In the genomic region with DNA sequence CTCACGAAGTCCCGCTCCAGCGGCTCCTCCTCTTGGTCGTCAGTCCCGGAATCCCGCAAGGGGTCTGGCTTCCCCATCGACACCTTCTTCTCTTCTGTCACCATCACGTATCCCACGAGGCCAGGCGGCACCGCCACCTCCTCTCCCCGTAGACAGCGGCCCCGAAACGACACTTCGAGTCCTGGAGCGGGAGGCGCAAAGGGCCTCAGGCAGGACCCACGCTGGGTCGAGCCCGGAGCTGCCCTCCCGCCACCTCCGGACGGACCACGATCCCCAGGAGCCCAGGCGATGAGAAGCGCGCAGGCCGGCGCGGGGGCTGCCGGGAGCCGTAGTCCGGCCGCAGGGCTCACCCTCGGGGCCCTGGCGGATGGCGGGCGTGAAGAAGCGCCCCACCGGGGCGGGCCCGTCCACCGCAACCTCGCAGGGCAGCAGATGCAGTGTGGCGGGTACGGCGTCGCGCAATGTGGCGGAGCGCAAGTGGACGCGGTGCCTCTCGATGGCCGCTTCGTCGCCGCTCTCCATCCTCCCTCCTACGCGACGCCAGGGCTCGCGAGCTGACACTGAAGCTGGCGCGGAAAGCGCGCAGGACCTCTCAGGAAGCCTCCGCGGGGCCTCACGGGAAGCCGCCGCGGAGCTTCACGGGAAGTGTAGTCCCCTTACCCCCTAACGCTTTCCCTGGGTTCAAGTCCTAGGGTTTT, we compare ENCODE assay signal across 1 cellular context.
TF ChIP-seq lines count a peak whose summit lies in the region.

A gene (minus strand): TSS at position 562 of the 698 bp plus-strand sequence. CDS start 40 bp downstream, at position 522.

TF ChIP-seq in K562, 482 proteins besides CTCF, POLR2A, EP300 and RAD21 (continued from another document and continues in another):
- TF ChIP-seq, protein P1, sequence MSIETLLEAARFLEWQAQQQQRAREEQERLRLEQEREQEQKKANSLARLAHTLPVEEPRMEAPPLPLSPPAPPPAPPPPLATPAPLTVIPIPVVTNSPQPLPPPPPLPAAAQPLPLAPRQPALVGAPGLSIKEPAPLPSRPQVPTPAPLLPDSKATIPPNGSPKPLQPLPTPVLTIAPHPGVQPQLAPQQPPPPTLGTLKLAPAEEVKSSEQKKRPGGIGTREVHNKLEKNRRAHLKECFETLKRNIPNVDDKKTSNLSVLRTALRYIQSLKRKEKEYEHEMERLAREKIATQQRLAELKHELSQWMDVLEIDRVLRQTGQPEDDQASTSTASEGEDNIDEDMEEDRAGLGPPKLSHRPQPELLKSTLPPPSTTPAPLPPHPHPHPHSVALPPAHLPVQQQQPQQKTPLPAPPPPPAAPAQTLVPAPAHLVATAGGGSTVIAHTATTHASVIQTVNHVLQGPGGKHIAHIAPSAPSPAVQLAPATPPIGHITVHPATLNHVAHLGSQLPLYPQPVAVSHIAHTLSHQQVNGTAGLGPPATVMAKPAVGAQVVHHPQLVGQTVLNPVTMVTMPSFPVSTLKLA (conservative IDR thresholded peaks at IDR 0.05), result peak; percentile 64 to 86
- TF ChIP-seq, protein P2, sequence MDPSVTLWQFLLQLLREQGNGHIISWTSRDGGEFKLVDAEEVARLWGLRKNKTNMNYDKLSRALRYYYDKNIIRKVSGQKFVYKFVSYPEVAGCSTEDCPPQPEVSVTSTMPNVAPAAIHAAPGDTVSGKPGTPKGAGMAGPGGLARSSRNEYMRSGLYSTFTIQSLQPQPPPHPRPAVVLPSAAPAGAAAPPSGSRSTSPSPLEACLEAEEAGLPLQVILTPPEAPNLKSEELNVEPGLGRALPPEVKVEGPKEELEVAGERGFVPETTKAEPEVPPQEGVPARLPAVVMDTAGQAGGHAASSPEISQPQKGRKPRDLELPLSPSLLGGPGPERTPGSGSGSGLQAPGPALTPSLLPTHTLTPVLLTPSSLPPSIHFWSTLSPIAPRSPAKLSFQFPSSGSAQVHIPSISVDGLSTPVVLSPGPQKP (CRISPR knock-in tag; IDR thresholded peaks at IDR 0.05), result no peak
- peak; percentile 78 for TF ChIP-seq EGR1 (conservative IDR thresholded peaks at IDR 0.05)
- TF ChIP-seq KLF1 (tag; IDR thresholded peaks at IDR 0.05), result peak; percentile 45; the same call in 1 of the 2 replicates
- TF ChIP-seq ESRRA (IDR thresholded peaks at IDR 0.05; ENCODE audit: borderline replicate concordance, low read depth), result peak; percentile 67; the same call in 1 of the 2 replicates
- TF ChIP-seq, protein P3, sequence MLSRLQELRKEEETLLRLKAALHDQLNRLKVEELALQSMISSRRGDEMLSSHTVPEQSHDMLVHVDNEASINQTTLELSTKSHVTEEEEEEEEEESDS (CRISPR knock-in tag; IDR thresholded peaks at IDR 0.05), result no peak
- TF ChIP-seq, protein P4, sequence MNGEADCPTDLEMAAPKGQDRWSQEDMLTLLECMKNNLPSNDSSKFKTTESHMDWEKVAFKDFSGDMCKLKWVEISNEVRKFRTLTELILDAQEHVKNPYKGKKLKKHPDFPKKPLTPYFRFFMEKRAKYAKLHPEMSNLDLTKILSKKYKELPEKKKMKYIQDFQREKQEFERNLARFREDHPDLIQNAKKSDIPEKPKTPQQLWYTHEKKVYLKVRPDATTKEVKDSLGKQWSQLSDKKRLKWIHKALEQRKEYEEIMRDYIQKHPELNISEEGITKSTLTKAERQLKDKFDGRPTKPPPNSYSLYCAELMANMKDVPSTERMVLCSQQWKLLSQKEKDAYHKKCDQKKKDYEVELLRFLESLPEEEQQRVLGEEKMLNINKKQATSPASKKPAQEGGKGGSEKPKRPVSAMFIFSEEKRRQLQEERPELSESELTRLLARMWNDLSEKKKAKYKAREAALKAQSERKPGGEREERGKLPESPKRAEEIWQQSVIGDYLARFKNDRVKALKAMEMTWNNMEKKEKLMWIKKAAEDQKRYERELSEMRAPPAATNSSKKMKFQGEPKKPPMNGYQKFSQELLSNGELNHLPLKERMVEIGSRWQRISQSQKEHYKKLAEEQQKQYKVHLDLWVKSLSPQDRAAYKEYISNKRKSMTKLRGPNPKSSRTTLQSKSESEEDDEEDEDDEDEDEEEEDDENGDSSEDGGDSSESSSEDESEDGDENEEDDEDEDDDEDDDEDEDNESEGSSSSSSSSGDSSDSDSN (IDR thresholded peaks at IDR 0.05; ENCODE audit: borderline replicate concordance in 1 of 2, low read depth in 2 of 2, low read length in 2 of 2), result no peak; a peak in 1 of 4 replicates
- peak; percentile 61 for TF ChIP-seq PML (IDR thresholded peaks at IDR 0.05; ENCODE audit: low read length)
- TF ChIP-seq ZNF121 (CRISPR knock-in tag; conservative IDR thresholded peaks at IDR 0.05), result no peak
- TF ChIP-seq, protein P5, sequence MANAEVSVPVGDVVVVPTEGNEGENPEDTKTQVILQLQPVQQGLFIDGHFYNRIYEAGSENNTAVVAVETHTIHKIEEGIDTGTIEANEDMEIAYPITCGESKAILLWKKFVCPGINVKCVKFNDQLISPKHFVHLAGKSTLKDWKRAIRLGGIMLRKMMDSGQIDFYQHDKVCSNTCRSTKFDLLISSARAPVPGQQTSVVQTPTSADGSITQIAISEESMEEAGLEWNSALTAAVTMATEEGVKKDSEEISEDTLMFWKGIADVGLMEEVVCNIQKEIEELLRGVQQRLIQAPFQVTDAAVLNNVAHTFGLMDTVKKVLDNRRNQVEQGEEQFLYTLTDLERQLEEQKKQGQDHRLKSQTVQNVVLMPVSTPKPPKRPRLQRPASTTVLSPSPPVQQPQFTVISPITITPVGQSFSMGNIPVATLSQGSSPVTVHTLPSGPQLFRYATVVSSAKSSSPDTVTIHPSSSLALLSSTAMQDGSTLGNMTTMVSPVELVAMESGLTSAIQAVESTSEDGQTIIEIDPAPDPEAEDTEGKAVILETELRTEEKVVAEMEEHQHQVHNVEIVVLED (CRISPR knock-in tag; IDR thresholded peaks at IDR 0.05), result peak; percentile 59
- TF ChIP-seq E2F3 (CRISPR knock-in tag; IDR thresholded peaks at IDR 0.05), result 0 out of 2 replicates have a peak, but pooled peaks have one; percentile 83
- peak; percentile 76 for TF ChIP-seq CCNT2 (IDR thresholded peaks at IDR 0.05; ENCODE audit: borderline replicate concordance, extremely low read depth, insufficient read length, low read depth, low read length)
- TF ChIP-seq ZNF143 (CRISPR knock-in tag; IDR thresholded peaks at IDR 0.05), result peak; percentile 89
- TF ChIP-seq SLC30A9 (CRISPR knock-in tag; IDR thresholded peaks at IDR 0.05), result no peak
- TF ChIP-seq NR4A1 (CRISPR knock-in tag; IDR thresholded peaks at IDR 0.05), result no peak
- TF ChIP-seq NR4A1 (tag; IDR thresholded peaks at IDR 0.05), result peak; percentile 86
- peak; percentile 45; the same call in 1 of the 2 replicates for TF ChIP-seq NBN (IDR thresholded peaks at IDR 0.05; ENCODE audit: low read depth)
- no peak for TF ChIP-seq SMARCC2 (IDR thresholded peaks at IDR 0.05; ENCODE audit: low read depth)
- TF ChIP-seq BDP1 (IDR thresholded peaks at IDR 0.05; ENCODE audit: insufficient read depth, insufficient read length), result no peak
- TF ChIP-seq TGIF2 (CRISPR knock-in tag; IDR thresholded peaks at IDR 0.05), result no peak; the same call in 1 of the 2 replicates
- no peak for TF ChIP-seq CREBBP (IDR thresholded peaks at IDR 0.05; ENCODE audit: low read depth, low read length)
- TF ChIP-seq, protein P6, sequence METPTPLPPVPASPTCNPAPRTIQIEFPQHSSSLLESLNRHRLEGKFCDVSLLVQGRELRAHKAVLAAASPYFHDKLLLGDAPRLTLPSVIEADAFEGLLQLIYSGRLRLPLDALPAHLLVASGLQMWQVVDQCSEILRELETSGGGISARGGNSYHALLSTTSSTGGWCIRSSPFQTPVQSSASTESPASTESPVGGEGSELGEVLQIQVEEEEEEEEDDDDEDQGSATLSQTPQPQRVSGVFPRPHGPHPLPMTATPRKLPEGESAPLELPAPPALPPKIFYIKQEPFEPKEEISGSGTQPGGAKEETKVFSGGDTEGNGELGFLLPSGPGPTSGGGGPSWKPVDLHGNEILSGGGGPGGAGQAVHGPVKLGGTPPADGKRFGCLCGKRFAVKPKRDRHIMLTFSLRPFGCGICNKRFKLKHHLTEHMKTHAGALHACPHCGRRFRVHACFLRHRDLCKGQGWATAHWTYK (CRISPR knock-in tag; IDR thresholded peaks at IDR 0.05), result peak; percentile 67; the same call in 1 of the 2 replicates
- 0 out of 2 replicates have a peak, but pooled peaks have one; percentile 0 for TF ChIP-seq MYNN (IDR thresholded peaks at IDR 0.05)
- no peak for TF ChIP-seq MYNN (CRISPR knock-in tag; IDR thresholded peaks at IDR 0.05)
- 0 out of 2 replicates have a peak, but pooled peaks have one; percentile 79 for TF ChIP-seq HDAC8 (tag; IDR thresholded peaks at IDR 0.05)
- no peak for TF ChIP-seq TARDBP (IDR thresholded peaks at IDR 0.05)
- TF ChIP-seq C11orf30 (IDR thresholded peaks at IDR 0.05; ENCODE audit: low read depth), result peak; percentile 77
- TF ChIP-seq RBBP5 (IDR thresholded peaks at IDR 0.05; ENCODE audit: borderline replicate concordance, insufficient read depth, low read length, poor library complexity, severe bottlenecking), result peak; percentile 42
- TF ChIP-seq, protein P7, sequence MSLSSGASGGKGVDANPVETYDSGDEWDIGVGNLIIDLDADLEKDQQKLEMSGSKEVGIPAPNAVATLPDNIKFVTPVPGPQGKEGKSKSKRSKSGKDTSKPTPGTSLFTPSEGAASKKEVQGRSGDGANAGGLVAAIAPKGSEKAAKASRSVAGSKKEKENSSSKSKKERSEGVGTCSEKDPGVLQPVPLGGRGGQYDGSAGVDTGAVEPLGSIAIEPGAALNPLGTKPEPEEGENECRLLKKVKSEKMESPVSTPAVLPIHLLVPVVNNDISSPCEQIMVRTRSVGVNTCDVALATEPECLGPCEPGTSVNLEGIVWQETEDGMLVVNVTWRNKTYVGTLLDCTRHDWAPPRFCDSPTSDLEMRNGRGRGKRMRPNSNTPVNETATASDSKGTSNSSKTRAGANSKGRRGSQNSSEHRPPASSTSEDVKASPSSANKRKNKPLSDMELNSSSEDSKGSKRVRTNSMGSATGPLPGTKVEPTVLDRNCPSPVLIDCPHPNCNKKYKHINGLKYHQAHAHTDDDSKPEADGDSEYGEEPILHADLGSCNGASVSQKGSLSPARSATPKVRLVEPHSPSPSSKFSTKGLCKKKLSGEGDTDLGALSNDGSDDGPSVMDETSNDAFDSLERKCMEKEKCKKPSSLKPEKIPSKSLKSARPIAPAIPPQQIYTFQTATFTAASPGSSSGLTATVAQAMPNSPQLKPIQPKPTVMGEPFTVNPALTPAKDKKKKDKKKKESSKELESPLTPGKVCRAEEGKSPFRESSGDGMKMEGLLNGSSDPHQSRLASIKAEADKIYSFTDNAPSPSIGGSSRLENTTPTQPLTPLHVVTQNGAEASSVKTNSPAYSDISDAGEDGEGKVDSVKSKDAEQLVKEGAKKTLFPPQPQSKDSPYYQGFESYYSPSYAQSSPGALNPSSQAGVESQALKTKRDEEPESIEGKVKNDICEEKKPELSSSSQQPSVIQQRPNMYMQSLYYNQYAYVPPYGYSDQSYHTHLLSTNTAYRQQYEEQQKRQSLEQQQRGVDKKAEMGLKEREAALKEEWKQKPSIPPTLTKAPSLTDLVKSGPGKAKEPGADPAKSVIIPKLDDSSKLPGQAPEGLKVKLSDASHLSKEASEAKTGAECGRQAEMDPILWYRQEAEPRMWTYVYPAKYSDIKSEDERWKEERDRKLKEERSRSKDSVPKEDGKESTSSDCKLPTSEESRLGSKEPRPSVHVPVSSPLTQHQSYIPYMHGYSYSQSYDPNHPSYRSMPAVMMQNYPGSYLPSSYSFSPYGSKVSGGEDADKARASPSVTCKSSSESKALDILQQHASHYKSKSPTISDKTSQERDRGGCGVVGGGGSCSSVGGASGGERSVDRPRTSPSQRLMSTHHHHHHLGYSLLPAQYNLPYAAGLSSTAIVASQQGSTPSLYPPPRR (CRISPR knock-in tag; IDR thresholded peaks at IDR 0.05; ENCODE audit: borderline replicate concordance), result no peak
- TF ChIP-seq HMG20B (CRISPR knock-in tag; IDR thresholded peaks at IDR 0.05), result no peak
- peak in 1 of 2 experiments; percentile 78; a peak in 2 of 4 replicates for TF ChIP-seq HDAC1 (IDR thresholded peaks at IDR 0.05)
- TF ChIP-seq, protein P8, sequence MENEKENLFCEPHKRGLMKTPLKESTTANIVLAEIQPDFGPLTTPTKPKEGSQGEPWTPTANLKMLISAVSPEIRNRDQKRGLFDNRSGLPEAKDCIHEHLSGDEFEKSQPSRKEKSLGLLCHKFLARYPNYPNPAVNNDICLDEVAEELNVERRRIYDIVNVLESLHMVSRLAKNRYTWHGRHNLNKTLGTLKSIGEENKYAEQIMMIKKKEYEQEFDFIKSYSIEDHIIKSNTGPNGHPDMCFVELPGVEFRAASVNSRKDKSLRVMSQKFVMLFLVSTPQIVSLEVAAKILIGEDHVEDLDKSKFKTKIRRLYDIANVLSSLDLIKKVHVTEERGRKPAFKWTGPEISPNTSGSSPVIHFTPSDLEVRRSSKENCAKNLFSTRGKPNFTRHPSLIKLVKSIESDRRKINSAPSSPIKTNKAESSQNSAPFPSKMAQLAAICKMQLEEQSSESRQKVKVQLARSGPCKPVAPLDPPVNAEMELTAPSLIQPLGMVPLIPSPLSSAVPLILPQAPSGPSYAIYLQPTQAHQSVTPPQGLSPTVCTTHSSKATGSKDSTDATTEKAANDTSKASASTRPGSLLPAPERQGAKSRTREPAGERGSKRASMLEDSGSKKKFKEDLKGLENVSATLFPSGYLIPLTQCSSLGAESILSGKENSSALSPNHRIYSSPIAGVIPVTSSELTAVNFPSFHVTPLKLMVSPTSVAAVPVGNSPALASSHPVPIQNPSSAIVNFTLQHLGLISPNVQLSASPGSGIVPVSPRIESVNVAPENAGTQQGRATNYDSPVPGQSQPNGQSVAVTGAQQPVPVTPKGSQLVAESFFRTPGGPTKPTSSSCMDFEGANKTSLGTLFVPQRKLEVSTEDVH (IDR thresholded peaks at IDR 0.05; ENCODE audit: low read depth, partially characterized antibody), result peak; percentile 58
- TF ChIP-seq GABPA (tag; conservative IDR thresholded peaks at IDR 0.05; ENCODE audit: low read depth), result peak; percentile 84
- peak; percentile 88 to 89 for TF ChIP-seq SIX5 (IDR thresholded peaks at IDR 0.05; ENCODE audit: borderline replicate concordance in 1 of 2, insufficient read depth in 1 of 2, low read depth in 1 of 2, low read length in 2 of 2)
- TF ChIP-seq NFE2L1 (tag; IDR thresholded peaks at IDR 0.05; ENCODE audit: borderline replicate concordance, low read depth), result no peak
- TF ChIP-seq SMAD2 (IDR thresholded peaks at IDR 0.05; ENCODE audit: low read depth, low read length), result no peak
- no peak for TF ChIP-seq KAT8 (IDR thresholded peaks at IDR 0.05; ENCODE audit: low read depth)
- no peak; the same call in 1 of the 2 replicates for TF ChIP-seq LARP7 (IDR thresholded peaks at IDR 0.05)
- no peak for TF ChIP-seq NFRKB (IDR thresholded peaks at IDR 0.05; ENCODE audit: low read depth)
- peak; percentile 90 for TF ChIP-seq ZFX (CRISPR knock-in tag; IDR thresholded peaks at IDR 0.05)
- no peak for TF ChIP-seq POLR3A (IDR thresholded peaks at IDR 0.05; ENCODE audit: borderline replicate concordance, extremely low read depth, insufficient read depth, insufficient read length)
- peak; percentile 81 for TF ChIP-seq KDM5B (IDR thresholded peaks at IDR 0.05; ENCODE audit: insufficient replicate concordance, low read depth, low read length)
- no peak for TF ChIP-seq FOXP1 (CRISPR knock-in tag; IDR thresholded peaks at IDR 0.05)
- 0 out of 2 replicates have a peak, but pooled peaks have one; percentile 12 for TF ChIP-seq KDM2B (CRISPR knock-in tag; IDR thresholded peaks at IDR 0.05)
- TF ChIP-seq, protein P9, sequence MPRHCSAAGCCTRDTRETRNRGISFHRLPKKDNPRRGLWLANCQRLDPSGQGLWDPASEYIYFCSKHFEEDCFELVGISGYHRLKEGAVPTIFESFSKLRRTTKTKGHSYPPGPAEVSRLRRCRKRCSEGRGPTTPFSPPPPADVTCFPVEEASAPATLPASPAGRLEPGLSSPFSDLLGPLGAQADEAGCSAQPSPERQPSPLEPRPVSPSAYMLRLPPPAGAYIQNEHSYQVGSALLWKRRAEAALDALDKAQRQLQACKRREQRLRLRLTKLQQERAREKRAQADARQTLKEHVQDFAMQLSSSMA (CRISPR knock-in tag; IDR thresholded peaks at IDR 0.05), result 0 out of 2 replicates have a peak, but pooled peaks have one; percentile 69
- no peak for TF ChIP-seq BCL6 (CRISPR knock-in tag; IDR thresholded peaks at IDR 0.05)
- no peak for TF ChIP-seq ESRRB (CRISPR knock-in tag; IDR thresholded peaks at IDR 0.05; ENCODE audit: borderline replicate concordance)
